3 cellular contexts compared by ENCODE assay signal in genomic region chr7:149251518-149251917, GRCh38. TPM values are rescaled to one million over a fixed set of nuclear protein-coding genes. Genes with fewer than 3 reads are reported as not detected.
DNase-seq lines count a peak whose midpoint lies in the region; ATAC-seq, FAIRE-seq and TF ChIP-seq lines count a peak whose summit lies in the region.
"Not testable (repeated sequence)": the region's sequence is repeated elsewhere in the genome, so short reads cannot be mapped to it uniquely, and the experiment has no call there.

No MANE protein-coding gene starts in this region.

- not testable (repeated sequence) for H3K79me2 ChIP-seq in K562 (ENCODE audit: control insufficient read depth, insufficient read depth, low read length)

- WGBS in K562 (ENCODE audit: insufficient coverage, low coverage, missing lambda C conversion rate) = 95% methylated on average over 10 of the region's 10 CpGs

- BruUV-seq in K562 (replicated peaks; lab: Mats Ljungman, UMichigan) = not testable (repeated sequence)

- peak overlapping the region; percentile 13 for H3K27ac Mint-ChIP-seq in activated T-helper 17 cell treated with anti-CD3 and anti-CD28 coated beads, Interleukin-2, amount 50 U/mL, for 72 hours
- peak overlapping the region; percentile 69 for H3K27ac Mint-ChIP-seq in stimulated activated effector memory CD8-positive, alpha-beta T cell treated with anti-CD3 and anti-CD28 coated beads, Interleukin-12 subunit alpha, Interleukin-12 subunit beta, amount 100 ng/mL, for 72 hours

- not testable (repeated sequence) for H4K20me1 ChIP-seq in K562 (replicated peaks; ENCODE audit: control insufficient read depth, insufficient read depth, low read length)

- FAIRE-seq in K562 (lab: Jason Lieb, UNC) = not testable (repeated sequence)

- H3K9me3 ChIP-seq in K562 (replicated peaks; ENCODE audit: control insufficient read depth, insufficient read depth, low read depth, low read length) = not testable (repeated sequence)

- H3K9me1 ChIP-seq in K562 (ENCODE audit: control insufficient read depth, insufficient read depth, low read length) = not testable (repeated sequence)

- H3K4me1 Mint-ChIP-seq in activated T-helper 17 cell treated with anti-CD3 and anti-CD28 coated beads, Interleukin-2, amount 50 U/mL, for 72 hours = peaks cover 20% of the 10 kb centered on the region
- peaks cover 22% of the 10 kb centered on the region for H3K4me1 Mint-ChIP-seq in stimulated activated effector memory CD8-positive, alpha-beta T cell treated with anti-CD3 and anti-CD28 coated beads, Interleukin-12 subunit alpha, Interleukin-12 subunit beta, amount 100 ng/mL, for 72 hours

- not testable (repeated sequence) for H3K27me3 Mint-ChIP-seq in activated T-helper 17 cell treated with anti-CD3 and anti-CD28 coated beads, Interleukin-2, amount 50 U/mL, for 72 hours

- H3K4me3 ChIP-seq in K562 = not testable (repeated sequence)

- not testable (repeated sequence) for H3K27me3 ChIP-seq in K562 (ENCODE audit: control insufficient read depth in 2 of 2, insufficient read depth in 2 of 2, low read length in 2 of 2)

- CTCF ChIA-PET in K562 (lab: Yijun Ruan, JAX; ENCODE audit: low intra/inter-chr PET ratio) = not testable (repeated sequence)

- not testable (repeated sequence) for H3K27ac ChIP-seq in K562 (ENCODE audit: extremely low read depth, low read depth, low read length)

- H3K4me2 ChIP-seq in K562 (ENCODE audit: insufficient read depth, low read length) = not testable (repeated sequence)

- not testable (repeated sequence) for TF ChIP-seq CTCF in K562 (IDR thresholded peaks at IDR 0.05 in 2 of 3, conservative IDR thresholded peaks at IDR 0.05 in 1 of 3; ENCODE audit: insufficient read depth in 2 of 3, low read depth in 1 of 3, low read length in 3 of 3)

- H3K9me3 Mint-ChIP-seq in activated T-helper 17 cell treated with anti-CD3 and anti-CD28 coated beads, Interleukin-2, amount 50 U/mL, for 72 hours; stimulated activated effector memory CD8-positive, alpha-beta T cell treated with anti-CD3 and anti-CD28 coated beads, Interleukin-12 subunit alpha, Interleukin-12 subunit beta, amount 100 ng/mL, for 72 hours: not testable (repeated sequence)

- not testable (repeated sequence) for TF ChIP-seq EP300 in K562 (IDR thresholded peaks at IDR 0.05; ENCODE audit: low read length)

- DNase-seq in K562 (ENCODE audit: extremely low read depth in 1 of 4, low spot score in 3 of 4); stimulated activated effector memory CD8-positive, alpha-beta T cell treated with anti-CD3 and anti-CD28 coated beads, Interleukin-12 subunit alpha, Interleukin-12 subunit beta, amount 100 ng/mL, for 72 hours (ENCODE audit: low spot score in 2 of 2): not testable (repeated sequence)

- POLR2A ChIA-PET in K562 (lab: Yijun Ruan, JAX) = interaction anchor here (0.6 kb wide), 1 partner anchor 208 kb away, joined by 4 read pairs; no protein-coding TSS in a partner anchor

- H3K4me1 ChIP-seq in K562 (replicated peaks in 1 of 2; ENCODE audit: control insufficient read depth in 2 of 2, insufficient read depth in 2 of 2, low read length in 2 of 2) = not testable (repeated sequence)

- peaks cover 50% of the 10 kb centered on the region for H3K36me3 ChIP-seq in K562 (ENCODE audit: control insufficient read depth, insufficient read depth, low read length)

- intact Hi-C loops in K562 (cut with micrococcal nuclease) = not testable (repeated sequence)

- in situ Hi-C loops in K562 (cut with MboI) = not testable (repeated sequence)

- TF ChIP-seq RAD21 in K562 (CRISPR knock-in tag; conservative IDR thresholded peaks at IDR 0.05 in 1 of 2, IDR thresholded peaks at IDR 0.05 in 1 of 2) = not testable (repeated sequence)

- not testable (repeated sequence) for ATAC-seq in activated T-helper 17 cell treated with anti-CD3 and anti-CD28 coated beads, Interleukin-2, amount 50 U/mL, for 72 hours (replicated peaks); K562; stimulated activated effector memory CD8-positive, alpha-beta T cell treated with anti-CD3 and anti-CD28 coated beads, Interleukin-12 subunit alpha, Interleukin-12 subunit beta, amount 100 ng/mL, for 72 hours

- not testable (repeated sequence) for H2AFZ ChIP-seq in K562 (ENCODE audit: low read depth, low read length)

- H3K36me3 Mint-ChIP-seq in activated T-helper 17 cell treated with anti-CD3 and anti-CD28 coated beads, Interleukin-2, amount 50 U/mL, for 72 hours (ENCODE audit: low read depth) = peaks cover 86% of the 10 kb centered on the region
- H3K36me3 Mint-ChIP-seq in stimulated activated effector memory CD8-positive, alpha-beta T cell treated with anti-CD3 and anti-CD28 coated beads, Interleukin-12 subunit alpha, Interleukin-12 subunit beta, amount 100 ng/mL, for 72 hours = peaks cover 93% of the 10 kb centered on the region

- H3K9ac ChIP-seq in K562 (ENCODE audit: insufficient read depth in 1 of 2, low read depth in 2 of 2, low read length in 2 of 2) = not testable (repeated sequence)

- TF ChIP-seq POLR2A in K562 (conservative IDR thresholded peaks at IDR 0.05) = not testable (repeated sequence)

- not testable (repeated sequence) for H3K4me3 Mint-ChIP-seq in activated T-helper 17 cell treated with anti-CD3 and anti-CD28 coated beads, Interleukin-2, amount 50 U/mL, for 72 hours; stimulated activated effector memory CD8-positive, alpha-beta T cell treated with anti-CD3 and anti-CD28 coated beads, Interleukin-12 subunit alpha, Interleukin-12 subunit beta, amount 100 ng/mL, for 72 hours

RNA-seq across cellular contexts. Expression of gene ZNF783, which starts 10.5 kb away (rescaled TPM):
- total RNA-seq in activated T-helper 17 cell treated with anti-CD3 and anti-CD28 coated beads, Interleukin-2, amount 50 U/mL, for 72 hours = 10 to 100 TPM; 12.7 to 17.3 TPM
- 23.2 and 45.5 TPM in 2 replicates for total RNA-seq in K562 (2011; cell fraction: chromatin; rRNA removed; ENCODE audit: low replicate concordance)
- 23.9 and 27.2 TPM in 2 replicates for total RNA-seq in K562 (2011; cell fraction: nucleolus; rRNA removed)
- 21.1 and 22.8 TPM in 2 replicates for total RNA-seq in K562 (2011; cell fraction: nucleoplasm; rRNA removed)
- total RNA-seq in K562 (2014; rRNA removed) (6.9 and 7.8 TPM in 2 replicates), K562 (2014; rRNA removed; fragmentation: Illumina TruSeq; extraction: Trizol) (3.1 and 3.2 TPM in 2 replicates), K562 (2015; rRNA removed; fragmentation: Illumina TruSeq; extraction: Trizol) (5.0 and 5.1 TPM in 2 replicates), K562 (2021) (9.5 and 11.2 TPM in 2 replicates)
- polyA plus RNA-seq in K562 (2011; rRNA removed) (8.9 and 10.0 TPM in 2 replicates), K562 (2014; fragmentation: Illumina TruSeq; extraction: Trizol) (5.1 and 5.4 TPM in 2 replicates), K562 (2014; fragmentation: Nextera tagmentation; extraction: Ambion mirVana) (1 to 10 TPM in 1 of 2 experiments, under 1 TPM in 1; 0.66 to 1.4 TPM), K562 (2014; rRNA removed) (9.3 and 10.2 TPM in 2 replicates)
- 9.5 and 9.8 TPM in 2 replicates for polyA plus RNA-seq in K562 (2011; cell fraction: cytosol; rRNA removed)
- polyA plus RNA-seq in K562 (2011; cell fraction: nucleus; rRNA removed) = 42.7 and 51.9 TPM in 2 replicates
- polyA plus RNA-seq in K562 (2012) = 4.8 and 8.8 TPM in 2 replicates
- polyA minus RNA-seq in K562 (2011; rRNA and poly(A)+ RNA removed) = 4.7 and 5.2 TPM in 2 replicates
- polyA minus RNA-seq in K562 (2011; cell fraction: cytosol; rRNA and poly(A)+ RNA removed) = 4.0 and 4.6 TPM in 2 replicates
- 9.8 and 14.9 TPM in 2 replicates for polyA minus RNA-seq in K562 (2011; cell fraction: nucleus; rRNA and poly(A)+ RNA removed)

RNA-seq across cellular contexts. Expression of gene ZNF212, which starts 12.1 kb away (rescaled TPM):
- total RNA-seq in activated T-helper 17 cell treated with anti-CD3 and anti-CD28 coated beads, Interleukin-2, amount 50 U/mL, for 72 hours = 10 to 100 TPM in 1 of 2 donors, 1 to 10 TPM in 1; 9.3 to 19.5 TPM
- total RNA-seq in K562 (2011; cell fraction: chromatin; rRNA removed; ENCODE audit: low replicate concordance) = 27.2 and 40.3 TPM in 2 replicates
- 25.4 and 28.3 TPM in 2 replicates for total RNA-seq in K562 (2011; cell fraction: nucleolus; rRNA removed)
- 21.7 and 25.2 TPM in 2 replicates for total RNA-seq in K562 (2011; cell fraction: nucleoplasm; rRNA removed)
- total RNA-seq in K562 (2014; rRNA removed) = 10.2 and 10.7 TPM in 2 replicates
- total RNA-seq in K562 (2014; rRNA removed; fragmentation: Illumina TruSeq; extraction: Trizol) = 6.5 and 7.1 TPM in 2 replicates
- total RNA-seq in K562 (2015; rRNA removed; fragmentation: Illumina TruSeq; extraction: Trizol) = 5.6 and 6.3 TPM in 2 replicates
- 18.0 and 21.4 TPM in 2 replicates for total RNA-seq in K562 (2021)
- polyA plus RNA-seq in K562 (2011; rRNA removed) = 7.2 and 13.3 TPM in 2 replicates
- 5.8 and 8.6 TPM in 2 replicates for polyA plus RNA-seq in K562 (2011; cell fraction: cytosol; rRNA removed)
- polyA plus RNA-seq in K562 (2011; cell fraction: nucleus; rRNA removed) = 21.0 and 21.8 TPM in 2 replicates
- polyA plus RNA-seq in K562 (2012) = 13.3 and 14.1 TPM in 2 replicates
- 11.2 and 14.2 TPM in 2 replicates for polyA plus RNA-seq in K562 (2014; fragmentation: Illumina TruSeq; extraction: Trizol)
- polyA plus RNA-seq in K562 (2014; fragmentation: Nextera tagmentation; extraction: Ambion mirVana) = 1 to 10 TPM; 1.8 to 1.9 TPM
- polyA plus RNA-seq in K562 (2014; rRNA removed) = 11.6 and 14.1 TPM in 2 replicates
- 5.9 and 6.0 TPM in 2 replicates for polyA minus RNA-seq in K562 (2011; rRNA and poly(A)+ RNA removed)
- polyA minus RNA-seq in K562 (2011; cell fraction: cytosol; rRNA and poly(A)+ RNA removed) = 4.8 and 5.8 TPM in 2 replicates
- 7.9 and 12.3 TPM in 2 replicates for polyA minus RNA-seq in K562 (2011; cell fraction: nucleus; rRNA and poly(A)+ RNA removed)

RNA-seq across cellular contexts. Expression of gene ZNF282, which starts 56.2 kb away (rescaled TPM):
- 100 to 1,000 TPM; 103 to 105 TPM for total RNA-seq in activated T-helper 17 cell treated with anti-CD3 and anti-CD28 coated beads, Interleukin-2, amount 50 U/mL, for 72 hours
- total RNA-seq in K562 (2011; cell fraction: chromatin; rRNA removed; ENCODE audit: low replicate concordance) = 64.6 and 106 TPM in 2 replicates
- 55.3 and 74.2 TPM in 2 replicates for total RNA-seq in K562 (2011; cell fraction: nucleolus; rRNA removed)
- total RNA-seq in K562 (2011; cell fraction: nucleoplasm; rRNA removed) = 39.4 and 48.6 TPM in 2 replicates
- 32.7 and 38.1 TPM in 2 replicates for total RNA-seq in K562 (2014; rRNA removed)
- 11.2 and 13.2 TPM in 2 replicates for total RNA-seq in K562 (2014; rRNA removed; fragmentation: Illumina TruSeq; extraction: Trizol)
- total RNA-seq in K562 (2015; rRNA removed; fragmentation: Illumina TruSeq; extraction: Trizol) = 19.0 and 20.0 TPM in 2 replicates
- total RNA-seq in K562 (2021) = 54.6 and 58.6 TPM in 2 replicates
- 13.2 and 23.4 TPM in 2 replicates for polyA plus RNA-seq in K562 (2011; rRNA removed)
- 19.3 and 29.6 TPM in 2 replicates for polyA plus RNA-seq in K562 (2011; cell fraction: cytosol; rRNA removed)
- 33.7 and 56.0 TPM in 2 replicates for polyA plus RNA-seq in K562 (2011; cell fraction: nucleus; rRNA removed)
- polyA plus RNA-seq in K562 (2012) = 27.1 and 39.5 TPM in 2 replicates
- 17.4 and 25.2 TPM in 2 replicates for polyA plus RNA-seq in K562 (2014; fragmentation: Illumina TruSeq; extraction: Trizol)
- 1 to 10 TPM in 1 of 2 experiments, under 1 TPM in 1; 0.76 to 1.3 TPM for polyA plus RNA-seq in K562 (2014; fragmentation: Nextera tagmentation; extraction: Ambion mirVana)
- 25.5 and 37.8 TPM in 2 replicates for polyA plus RNA-seq in K562 (2014; rRNA removed)
- 18.7 and 25.1 TPM in 2 replicates for polyA minus RNA-seq in K562 (2011; rRNA and poly(A)+ RNA removed)
- polyA minus RNA-seq in K562 (2011; cell fraction: cytosol; rRNA and poly(A)+ RNA removed) = 23.8 and 33.7 TPM in 2 replicates
- 27.5 and 33.3 TPM in 2 replicates for polyA minus RNA-seq in K562 (2011; cell fraction: nucleus; rRNA and poly(A)+ RNA removed)
